Comparison of ENCODE assay signal across 1 cellular context in genomic region chr7:139725843-139726484, GRCh38.
TF ChIP-seq lines count a peak whose summit lies in the region.

No MANE protein-coding gene starts in this region.

TF ChIP-seq in K562, 482 proteins besides CTCF, POLR2A, EP300 and RAD21 (continued from another document):
- TF ChIP-seq PBX2 (CRISPR knock-in tag; IDR thresholded peaks at IDR 0.05; ENCODE audit: low read depth) = no peak
- 0 out of 2 replicates have a peak, but pooled peaks have one; percentile 26 for TF ChIP-seq PBX2 (tag; conservative IDR thresholded peaks at IDR 0.05; ENCODE audit: low read depth)
- no peak for TF ChIP-seq BCLAF1 (IDR thresholded peaks at IDR 0.05; ENCODE audit: borderline replicate concordance in 1 of 2, control insufficient read depth in 1 of 2, low read depth in 2 of 2, low read length in 1 of 2)
- 0 out of 2 replicates have a peak, but pooled peaks have one; percentile 21 for TF ChIP-seq CREM (IDR thresholded peaks at IDR 0.05; ENCODE audit: low read depth)
- no peak for TF ChIP-seq ZBTB40 (IDR thresholded peaks at IDR 0.05)
- no peak for TF ChIP-seq ZBTB40 (CRISPR knock-in tag; IDR thresholded peaks at IDR 0.05)
- peak; percentile 54; the same call in 1 of the 2 replicates for TF ChIP-seq FOSL1 (tag; conservative IDR thresholded peaks at IDR 0.05)
- no peak for TF ChIP-seq KLF13 (tag; IDR thresholded peaks at IDR 0.05; ENCODE audit: borderline replicate concordance, low read depth)
- peak; percentile 15; the same call in 1 of the 2 replicates for TF ChIP-seq SPI1 (IDR thresholded peaks at IDR 0.05; ENCODE audit: borderline replicate concordance, low read depth, low read length)
